Comparison of ENCODE assay signal across 3 cellular contexts in the genomic region with DNA sequence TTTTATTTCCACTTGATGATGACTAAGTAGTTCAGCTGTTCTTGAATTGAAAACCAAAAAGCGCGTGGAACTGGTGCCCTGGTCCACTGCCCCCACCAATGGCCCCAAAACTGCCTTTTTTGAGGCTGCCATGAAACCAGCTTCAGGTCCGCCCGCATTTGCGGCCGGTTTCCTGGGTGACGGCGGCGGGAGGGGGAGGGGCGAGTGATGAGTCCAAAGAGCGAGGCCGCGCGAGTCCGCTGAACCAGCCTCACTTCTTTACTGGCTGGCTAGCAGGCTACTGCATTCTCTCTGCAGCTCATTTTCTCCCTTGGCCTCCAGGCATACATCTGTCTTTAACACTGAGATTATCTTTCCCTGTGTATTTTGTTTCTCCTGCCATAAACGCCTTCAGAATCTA.
TF ChIP-seq lines count a peak whose summit lies in the region.

No MANE protein-coding gene starts in this region.

TF ChIP-seq in SK-N-SH, 30 proteins besides CTCF, POLR2A, EP300 and RAD21 (continued from another document):
- TF ChIP-seq, protein P1, sequence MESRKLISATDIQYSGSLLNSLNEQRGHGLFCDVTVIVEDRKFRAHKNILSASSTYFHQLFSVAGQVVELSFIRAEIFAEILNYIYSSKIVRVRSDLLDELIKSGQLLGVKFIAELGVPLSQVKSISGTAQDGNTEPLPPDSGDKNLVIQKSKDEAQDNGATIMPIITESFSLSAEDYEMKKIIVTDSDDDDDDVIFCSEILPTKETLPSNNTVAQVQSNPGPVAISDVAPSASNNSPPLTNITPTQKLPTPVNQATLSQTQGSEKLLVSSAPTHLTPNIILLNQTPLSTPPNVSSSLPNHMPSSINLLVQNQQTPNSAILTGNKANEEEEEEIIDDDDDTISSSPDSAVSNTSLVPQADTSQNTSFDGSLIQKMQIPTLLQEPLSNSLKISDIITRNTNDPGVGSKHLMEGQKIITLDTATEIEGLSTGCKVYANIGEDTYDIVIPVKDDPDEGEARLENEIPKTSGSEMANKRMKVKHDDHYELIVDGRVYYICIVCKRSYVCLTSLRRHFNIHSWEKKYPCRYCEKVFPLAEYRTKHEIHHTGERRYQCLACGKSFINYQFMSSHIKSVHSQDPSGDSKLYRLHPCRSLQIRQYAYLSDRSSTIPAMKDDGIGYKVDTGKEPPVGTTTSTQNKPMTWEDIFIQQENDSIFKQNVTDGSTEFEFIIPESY (IDR thresholded peaks at IDR 0.05; ENCODE audit: borderline replicate concordance, low read depth) = no peak

TF ChIP-seq in SK-N-SH treated with all-trans-retinoic acid at 6 μM for 48 hours, 23 proteins besides CTCF, POLR2A, EP300 and RAD21 (continued from another document):
- TF ChIP-seq, protein P2, sequence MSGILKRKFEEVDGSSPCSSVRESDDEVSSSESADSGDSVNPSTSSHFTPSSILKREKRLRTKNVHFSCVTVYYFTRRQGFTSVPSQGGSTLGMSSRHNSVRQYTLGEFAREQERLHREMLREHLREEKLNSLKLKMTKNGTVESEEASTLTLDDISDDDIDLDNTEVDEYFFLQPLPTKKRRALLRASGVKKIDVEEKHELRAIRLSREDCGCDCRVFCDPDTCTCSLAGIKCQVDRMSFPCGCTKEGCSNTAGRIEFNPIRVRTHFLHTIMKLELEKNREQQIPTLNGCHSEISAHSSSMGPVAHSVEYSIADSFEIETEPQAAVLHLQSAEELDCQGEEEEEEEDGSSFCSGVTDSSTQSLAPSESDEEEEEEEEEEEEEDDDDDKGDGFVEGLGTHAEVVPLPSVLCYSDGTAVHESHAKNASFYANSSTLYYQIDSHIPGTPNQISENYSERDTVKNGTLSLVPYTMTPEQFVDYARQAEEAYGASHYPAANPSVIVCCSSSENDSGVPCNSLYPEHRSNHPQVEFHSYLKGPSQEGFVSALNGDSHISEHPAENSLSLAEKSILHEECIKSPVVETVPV (CRISPR knock-in tag; IDR thresholded peaks at IDR 0.05) = no peak
- TF ChIP-seq ZFP3 (CRISPR knock-in tag; IDR thresholded peaks at IDR 0.05) (no peak), ZNF565 (CRISPR knock-in tag; conservative IDR thresholded peaks at IDR 0.05; ENCODE audit: low read depth) (no peak), TOX (CRISPR knock-in tag; IDR thresholded peaks at IDR 0.05; ENCODE audit: borderline replicate concordance) (no peak), ISL1 (CRISPR knock-in tag; IDR thresholded peaks at IDR 0.05) (no peak)

TF ChIP-seq in WTC11, 78 proteins besides CTCF, POLR2A, EP300 and RAD21 (continued from another document):
- TF ChIP-seq, protein P3, sequence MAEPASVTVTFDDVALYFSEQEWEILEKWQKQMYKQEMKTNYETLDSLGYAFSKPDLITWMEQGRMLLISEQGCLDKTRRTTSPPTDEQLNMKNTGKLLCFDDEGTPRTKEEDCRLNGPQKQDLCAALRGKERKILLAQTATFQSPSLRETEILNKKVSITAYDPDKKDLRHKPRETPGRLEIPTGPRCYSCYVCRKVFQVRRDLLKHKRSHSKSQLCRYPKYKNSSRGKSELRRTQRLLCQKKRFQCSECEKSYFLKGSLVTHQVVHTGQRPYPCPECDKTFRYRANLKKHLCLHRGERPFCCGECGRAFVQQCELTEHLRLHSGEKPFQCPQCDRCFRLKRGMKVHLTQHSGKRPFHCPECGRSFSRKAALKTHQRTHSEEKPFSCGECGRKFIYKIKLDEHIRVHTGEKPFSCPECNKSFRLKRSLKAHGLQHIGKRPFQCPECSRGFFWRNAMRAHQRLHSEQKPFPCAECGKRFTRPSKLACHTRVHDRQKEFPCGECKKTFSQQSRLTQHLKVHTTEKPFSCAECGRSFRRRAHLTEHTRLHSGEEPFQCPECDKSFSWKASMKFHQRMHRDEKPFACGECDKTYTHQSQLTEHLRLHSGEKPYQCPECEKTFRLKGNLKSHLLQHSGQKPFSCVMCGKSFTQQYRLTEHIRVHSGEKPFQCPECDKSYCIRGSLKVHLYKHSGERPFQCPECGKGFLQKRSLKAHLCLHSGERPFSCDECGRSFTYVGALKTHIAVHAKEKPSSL (CRISPR knock-in tag; conservative IDR thresholded peaks at IDR 0.05) = no peak
- TF ChIP-seq ZNF396 (CRISPR knock-in tag; IDR thresholded peaks at IDR 0.05; ENCODE audit: borderline replicate concordance) = no peak
- TF ChIP-seq, protein P4, sequence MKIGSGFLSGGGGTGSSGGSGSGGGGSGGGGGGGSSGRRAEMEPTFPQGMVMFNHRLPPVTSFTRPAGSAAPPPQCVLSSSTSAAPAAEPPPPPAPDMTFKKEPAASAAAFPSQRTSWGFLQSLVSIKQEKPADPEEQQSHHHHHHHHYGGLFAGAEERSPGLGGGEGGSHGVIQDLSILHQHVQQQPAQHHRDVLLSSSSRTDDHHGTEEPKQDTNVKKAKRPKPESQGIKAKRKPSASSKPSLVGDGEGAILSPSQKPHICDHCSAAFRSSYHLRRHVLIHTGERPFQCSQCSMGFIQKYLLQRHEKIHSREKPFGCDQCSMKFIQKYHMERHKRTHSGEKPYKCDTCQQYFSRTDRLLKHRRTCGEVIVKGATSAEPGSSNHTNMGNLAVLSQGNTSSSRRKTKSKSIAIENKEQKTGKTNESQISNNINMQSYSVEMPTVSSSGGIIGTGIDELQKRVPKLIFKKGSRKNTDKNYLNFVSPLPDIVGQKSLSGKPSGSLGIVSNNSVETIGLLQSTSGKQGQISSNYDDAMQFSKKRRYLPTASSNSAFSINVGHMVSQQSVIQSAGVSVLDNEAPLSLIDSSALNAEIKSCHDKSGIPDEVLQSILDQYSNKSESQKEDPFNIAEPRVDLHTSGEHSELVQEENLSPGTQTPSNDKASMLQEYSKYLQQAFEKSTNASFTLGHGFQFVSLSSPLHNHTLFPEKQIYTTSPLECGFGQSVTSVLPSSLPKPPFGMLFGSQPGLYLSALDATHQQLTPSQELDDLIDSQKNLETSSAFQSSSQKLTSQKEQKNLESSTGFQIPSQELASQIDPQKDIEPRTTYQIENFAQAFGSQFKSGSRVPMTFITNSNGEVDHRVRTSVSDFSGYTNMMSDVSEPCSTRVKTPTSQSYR (CRISPR knock-in tag; IDR thresholded peaks at IDR 0.05) = no peak
- TF ChIP-seq, protein P5, sequence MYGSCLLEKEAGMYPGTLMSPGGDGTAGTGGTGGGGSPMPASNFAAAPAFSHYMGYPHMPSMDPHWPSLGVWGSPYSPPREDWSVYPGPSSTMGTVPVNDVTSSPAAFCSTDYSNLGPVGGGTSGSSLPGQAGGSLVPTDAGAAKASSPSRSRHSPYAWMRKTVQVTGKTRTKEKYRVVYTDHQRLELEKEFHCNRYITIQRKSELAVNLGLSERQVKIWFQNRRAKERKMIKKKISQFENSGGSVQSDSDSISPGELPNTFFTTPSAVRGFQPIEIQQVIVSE (CRISPR knock-in tag; IDR thresholded peaks at IDR 0.05; ENCODE audit: borderline replicate concordance) = no peak
- TF ChIP-seq, protein P6, sequence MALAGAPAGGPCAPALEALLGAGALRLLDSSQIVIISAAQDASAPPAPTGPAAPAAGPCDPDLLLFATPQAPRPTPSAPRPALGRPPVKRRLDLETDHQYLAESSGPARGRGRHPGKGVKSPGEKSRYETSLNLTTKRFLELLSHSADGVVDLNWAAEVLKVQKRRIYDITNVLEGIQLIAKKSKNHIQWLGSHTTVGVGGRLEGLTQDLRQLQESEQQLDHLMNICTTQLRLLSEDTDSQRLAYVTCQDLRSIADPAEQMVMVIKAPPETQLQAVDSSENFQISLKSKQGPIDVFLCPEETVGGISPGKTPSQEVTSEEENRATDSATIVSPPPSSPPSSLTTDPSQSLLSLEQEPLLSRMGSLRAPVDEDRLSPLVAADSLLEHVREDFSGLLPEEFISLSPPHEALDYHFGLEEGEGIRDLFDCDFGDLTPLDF (CRISPR knock-in tag; IDR thresholded peaks at IDR 0.05) = no peak
- no peak for TF ChIP-seq JUN (CRISPR knock-in tag; IDR thresholded peaks at IDR 0.05)
